12 cellular contexts compared by ENCODE assay signal in the genomic region with DNA sequence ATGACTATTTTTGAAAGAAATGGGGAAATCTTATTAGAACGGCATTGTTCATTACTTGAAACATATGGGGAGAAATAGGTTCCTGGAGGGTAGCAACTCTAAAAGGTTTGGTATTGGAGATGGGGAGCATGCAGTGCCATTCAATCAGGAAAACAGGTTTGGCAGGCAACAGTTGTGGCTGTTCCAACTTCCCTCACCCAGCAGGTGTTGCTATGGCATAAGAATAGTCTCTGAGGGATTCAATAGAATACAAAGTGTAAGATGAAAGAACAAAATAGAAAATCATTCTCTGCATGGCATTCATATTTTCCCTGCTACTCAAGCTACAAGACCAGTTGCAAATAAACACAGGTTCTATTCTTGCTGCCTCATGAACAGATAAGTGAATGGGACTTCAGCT.
DNase-seq lines count a peak whose midpoint lies in the region; ATAC-seq and TF ChIP-seq lines count a peak whose summit lies in the region.
"Had no signal": no experiment of that assay in that cellular context is flagged by ENCODE, and none has a peak within 500 bp of the region (broad histone marks: within the 10 kb centered on the region; RNA-seq: fewer than 3 reads in every experiment).

No MANE protein-coding gene starts in this region.

- H3K27ac ChIP-seq in osteoblast (ENCODE audit: low read depth, low read length): no peak overlapping the region
- H3K27ac ChIP-seq: gastroesophageal sphincter had no signal

- TF ChIP-seq CTCF in chondrocyte (IDR thresholded peaks at IDR 0.05): peak; percentile 62
- no peak for TF ChIP-seq CTCF in osteoblast (IDR thresholded peaks at IDR 0.05; ENCODE audit: extremely low read depth, low read depth, low read length)

- no peak for ATAC-seq in GM18511 (IDR thresholded peaks at IDR 0.05; ENCODE audit: unreplicated experiment)
- ATAC-seq: gastroesophageal sphincter; naive thymus-derived CD4-positive, alpha-beta T cell had no signal

- no peaks in the 10 kb centered on the region for H3K27me3 ChIP-seq in osteoblast (ENCODE audit: insufficient read depth, low read length)
- H3K27me3 ChIP-seq: gastroesophageal sphincter had no signal

- no peak overlapping the region for H3K27ac Mint-ChIP-seq in chondrocyte (ENCODE audit: unreplicated experiment)
- H3K27ac Mint-ChIP-seq: naive thymus-derived CD4-positive, alpha-beta T cell had no signal

- H3K79me2 ChIP-seq in osteoblast (ENCODE audit: insufficient read depth, low read length): no peaks in the 10 kb centered on the region

- H3K4me1 ChIP-seq in osteoblast (ENCODE audit: insufficient read depth, low read length): no peaks in the 10 kb centered on the region
- H3K4me1 ChIP-seq: gastroesophageal sphincter had no signal

- H3K27me3 Mint-ChIP-seq in chondrocyte (ENCODE audit: low read depth): peaks cover 7% of the 10 kb centered on the region
- H3K27me3 Mint-ChIP-seq: central memory CD8-positive, alpha-beta T cell; naive thymus-derived CD4-positive, alpha-beta T cell had no signal

- H3K36me3 Mint-ChIP-seq in chondrocyte (ENCODE audit: low read depth): no peaks in the 10 kb centered on the region
- H3K36me3 Mint-ChIP-seq: naive thymus-derived CD4-positive, alpha-beta T cell had no signal

- DNase-seq in H4 (ENCODE audit: low spot score): peak; percentile 35
- DNase-seq in NCI-H345 treated with DMSO at 0.1 percent for 48 hours (lab: John Stamatoyannopoulos, UW; ENCODE audit: unreplicated experiment): peak; percentile 22
- no peak for DNase-seq in chondrocyte (ENCODE audit: low spot score)
- peak; percentile 18 for DNase-seq in mucosa of gallbladder (ENCODE audit: low spot score)
- no peak for DNase-seq in osteoblast (ENCODE audit: insufficient read length, low spot score, missing footprints)
- no peak for DNase-seq in AG08396 (ENCODE audit: low spot score)
- no peak for DNase-seq in DMS114 treated with DMSO at 0.1 percent for 48 hours (lab: John Stamatoyannopoulos, UW; ENCODE audit: unreplicated experiment)
- DNase-seq: naive thymus-derived CD4-positive, alpha-beta T cell; NCI-H446 treated with DMSO at 0.1 percent for 48 hours had no signal

- H4K20me1 ChIP-seq in osteoblast (ENCODE audit: insufficient read depth, low read length): no peaks in the 10 kb centered on the region

- H3K4me3 Mint-ChIP-seq in chondrocyte (ENCODE audit: unreplicated experiment): no peak overlapping the region
- H3K4me3 Mint-ChIP-seq: central memory CD8-positive, alpha-beta T cell; naive thymus-derived CD4-positive, alpha-beta T cell had no signal

- H3K9me3 ChIP-seq in osteoblast (ENCODE audit: low read depth, low read length): peaks cover 2% of the 10 kb centered on the region
- H3K9me3 ChIP-seq: gastroesophageal sphincter had no signal

- H3K4me1 Mint-ChIP-seq in chondrocyte (ENCODE audit: low read depth): no peaks in the 10 kb centered on the region
- H3K4me1 Mint-ChIP-seq: central memory CD8-positive, alpha-beta T cell; naive thymus-derived CD4-positive, alpha-beta T cell had no signal

- H3K36me3 ChIP-seq in osteoblast (ENCODE audit: insufficient read depth, low read length): no peaks in the 10 kb centered on the region
- H3K36me3 ChIP-seq: gastroesophageal sphincter had no signal

- no peak overlapping the region for H3K4me3 ChIP-seq in osteoblast (ENCODE audit: insufficient read depth, low read length)
- H3K4me3 ChIP-seq: gastroesophageal sphincter had no signal

- no peak overlapping the region for H3K4me2 ChIP-seq in osteoblast (ENCODE audit: insufficient read depth, low read length)

- H3K9me3 Mint-ChIP-seq in chondrocyte (ENCODE audit: low read depth): no peaks in the 10 kb centered on the region

- no peak overlapping the region for H2AFZ ChIP-seq in osteoblast (ENCODE audit: low read length)

Comparison
In these comparisons a context has a peak if more than half of its experiments do, and no peak if none do; other contexts are left out.
1. DNase-seq: peak in H4 (single experiment), NCI-H345 treated with DMSO at 0.1 percent for 48 hours (single experiment) and mucosa of gallbladder (single experiment); none in chondrocyte (single experiment), osteoblast (single experiment), AG08396 (single experiment) and DMS114 treated with DMSO at 0.1 percent for 48 hours (single experiment).